ENCODE assay signal across 1 cellular context in the genomic region with DNA sequence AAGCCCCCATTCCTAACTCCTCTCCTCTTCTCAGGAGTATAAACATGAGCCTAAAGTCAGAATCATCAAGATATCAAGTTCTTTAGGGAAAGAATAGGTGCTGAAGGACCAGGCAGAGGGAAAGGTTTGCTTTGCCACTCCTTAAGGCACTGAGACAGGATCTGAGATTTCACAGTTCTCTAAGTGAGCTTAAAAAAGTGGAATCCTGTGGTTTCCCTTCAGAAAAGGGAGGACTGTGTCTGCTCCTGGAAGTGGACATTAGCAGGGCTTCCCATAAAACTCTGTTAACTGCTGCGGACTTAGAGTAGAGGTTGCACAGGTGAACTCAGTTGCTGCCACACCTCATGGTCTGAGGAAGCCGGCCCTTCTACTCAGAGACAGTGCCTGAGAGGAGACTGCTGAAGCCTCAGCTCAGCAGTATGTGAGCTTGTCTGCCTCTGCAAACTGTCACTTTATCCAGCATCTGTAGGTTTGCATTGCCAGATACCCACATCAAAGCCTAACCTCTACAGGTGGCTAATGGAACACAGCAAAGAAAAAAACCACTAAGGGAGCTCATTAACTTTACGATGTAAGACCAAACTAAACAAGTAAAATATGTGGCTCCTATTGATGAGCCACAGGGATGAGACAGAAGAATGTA.
TF ChIP-seq lines count a peak whose summit lies in the region.

No MANE protein-coding gene starts in this region.

TF ChIP-seq in SK-N-SH, 30 proteins besides CTCF, POLR2A, EP300 and RAD21:
- TF ChIP-seq, protein P1, sequence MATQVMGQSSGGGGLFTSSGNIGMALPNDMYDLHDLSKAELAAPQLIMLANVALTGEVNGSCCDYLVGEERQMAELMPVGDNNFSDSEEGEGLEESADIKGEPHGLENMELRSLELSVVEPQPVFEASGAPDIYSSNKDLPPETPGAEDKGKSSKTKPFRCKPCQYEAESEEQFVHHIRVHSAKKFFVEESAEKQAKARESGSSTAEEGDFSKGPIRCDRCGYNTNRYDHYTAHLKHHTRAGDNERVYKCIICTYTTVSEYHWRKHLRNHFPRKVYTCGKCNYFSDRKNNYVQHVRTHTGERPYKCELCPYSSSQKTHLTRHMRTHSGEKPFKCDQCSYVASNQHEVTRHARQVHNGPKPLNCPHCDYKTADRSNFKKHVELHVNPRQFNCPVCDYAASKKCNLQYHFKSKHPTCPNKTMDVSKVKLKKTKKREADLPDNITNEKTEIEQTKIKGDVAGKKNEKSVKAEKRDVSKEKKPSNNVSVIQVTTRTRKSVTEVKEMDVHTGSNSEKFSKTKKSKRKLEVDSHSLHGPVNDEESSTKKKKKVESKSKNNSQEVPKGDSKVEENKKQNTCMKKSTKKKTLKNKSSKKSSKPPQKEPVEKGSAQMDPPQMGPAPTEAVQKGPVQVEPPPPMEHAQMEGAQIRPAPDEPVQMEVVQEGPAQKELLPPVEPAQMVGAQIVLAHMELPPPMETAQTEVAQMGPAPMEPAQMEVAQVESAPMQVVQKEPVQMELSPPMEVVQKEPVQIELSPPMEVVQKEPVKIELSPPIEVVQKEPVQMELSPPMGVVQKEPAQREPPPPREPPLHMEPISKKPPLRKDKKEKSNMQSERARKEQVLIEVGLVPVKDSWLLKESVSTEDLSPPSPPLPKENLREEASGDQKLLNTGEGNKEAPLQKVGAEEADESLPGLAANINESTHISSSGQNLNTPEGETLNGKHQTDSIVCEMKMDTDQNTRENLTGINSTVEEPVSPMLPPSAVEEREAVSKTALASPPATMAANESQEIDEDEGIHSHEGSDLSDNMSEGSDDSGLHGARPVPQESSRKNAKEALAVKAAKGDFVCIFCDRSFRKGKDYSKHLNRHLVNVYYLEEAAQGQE (IDR thresholded peaks at IDR 0.05; ENCODE audit: low read depth, low read length), result no peak
- TF ChIP-seq GABPA (IDR thresholded peaks at IDR 0.05; ENCODE audit: low read depth), result no peak
- no peak for TF ChIP-seq FOXJ3 (CRISPR knock-in tag; IDR thresholded peaks at IDR 0.05)
- TF ChIP-seq, protein P2, sequence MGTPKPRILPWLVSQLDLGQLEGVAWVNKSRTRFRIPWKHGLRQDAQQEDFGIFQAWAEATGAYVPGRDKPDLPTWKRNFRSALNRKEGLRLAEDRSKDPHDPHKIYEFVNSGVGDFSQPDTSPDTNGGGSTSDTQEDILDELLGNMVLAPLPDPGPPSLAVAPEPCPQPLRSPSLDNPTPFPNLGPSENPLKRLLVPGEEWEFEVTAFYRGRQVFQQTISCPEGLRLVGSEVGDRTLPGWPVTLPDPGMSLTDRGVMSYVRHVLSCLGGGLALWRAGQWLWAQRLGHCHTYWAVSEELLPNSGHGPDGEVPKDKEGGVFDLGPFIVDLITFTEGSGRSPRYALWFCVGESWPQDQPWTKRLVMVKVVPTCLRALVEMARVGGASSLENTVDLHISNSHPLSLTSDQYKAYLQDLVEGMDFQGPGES (IDR thresholded peaks at IDR 0.05; ENCODE audit: low read depth, low read length), result no peak
TF ChIP-seq in SK-N-SH: peak in this region for 0.
